8 cellular contexts compared by ENCODE assay signal in the genomic region with DNA sequence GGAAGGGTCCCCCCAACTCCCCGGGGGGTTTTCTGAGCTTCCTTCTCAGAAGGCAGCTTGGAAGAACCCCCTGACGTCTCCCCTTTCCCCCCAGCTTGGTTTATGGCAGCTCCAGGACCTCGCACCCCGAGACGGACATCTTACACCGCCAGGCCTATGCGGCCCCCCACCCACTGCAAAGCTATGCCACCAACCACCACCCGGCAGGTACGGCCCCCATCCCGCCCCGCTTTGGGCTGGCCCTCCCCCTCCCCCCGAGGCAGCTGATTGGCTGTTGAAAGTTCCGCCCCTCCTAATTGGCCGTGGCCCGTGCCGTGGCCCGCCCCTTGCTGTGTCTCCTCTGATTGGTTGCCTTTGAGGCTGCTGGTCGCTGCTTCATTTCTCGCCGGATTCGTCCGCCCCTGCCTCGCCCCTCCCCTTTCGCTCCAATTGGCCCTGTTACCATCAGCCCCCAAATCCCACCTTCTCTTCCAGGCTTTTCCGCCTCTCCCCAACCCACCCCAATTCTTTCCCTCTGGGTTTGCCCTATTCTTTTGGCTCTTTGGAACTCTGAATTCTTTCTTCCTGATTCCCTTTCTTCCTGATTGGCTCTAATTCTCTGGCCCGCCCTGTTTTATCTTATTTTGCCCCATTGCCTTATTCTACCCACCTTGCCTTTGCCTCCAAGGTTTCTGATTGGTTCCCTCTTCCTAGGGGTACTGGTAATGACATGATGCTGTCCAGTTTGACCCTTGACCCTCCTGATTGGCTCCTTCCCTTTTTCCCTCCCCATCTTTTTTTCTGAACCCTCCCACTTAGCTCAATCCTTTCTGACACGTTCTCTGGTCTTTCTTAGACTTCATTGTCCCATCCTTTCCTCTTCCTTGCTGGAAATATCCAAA. TPM values are rescaled to one million over a fixed set of nuclear protein-coding genes. Genes with fewer than 3 reads are reported as not detected.
DNase-seq lines count a peak whose midpoint lies in the region; ATAC-seq and TF ChIP-seq lines count a peak whose summit lies in the region.

No MANE protein-coding gene starts in this region.

- TF ChIP-seq CTCF in fibroblast of lung (conservative IDR thresholded peaks at IDR 0.05 in 1 of 2, IDR thresholded peaks at IDR 0.05 in 1 of 2; ENCODE audit: low read depth in 1 of 2, low read length in 2 of 2) = no peak

- peaks cover 27% of the 10 kb centered on the region for H3K36me3 Mint-ChIP-seq in activated T-helper 17 cell treated with anti-CD3 and anti-CD28 coated beads, Interleukin-2, amount 50 U/mL, for 72 hours (ENCODE audit: low read depth)
- peaks cover 0 to 18% (median 8%) of the 10 kb centered on the region in 5 donors for H3K36me3 Mint-ChIP-seq in naive thymus-derived CD4-positive, alpha-beta T cell

- DNase-seq in AG08396 (ENCODE audit: low spot score) (peak; percentile 100), RKO (ENCODE audit: low spot score) (peak; percentile 92), fibroblast of lung (ENCODE audit: low read depth in 2 of 2) (peak; percentile 88 to 89)
- peak; percentile 76 to 93 (median 90) for DNase-seq in naive thymus-derived CD4-positive, alpha-beta T cell
- peak; percentile 82 to 94 for DNase-seq in stimulated activated CD8-positive, alpha-beta memory T cell treated with anti-CD3 and anti-CD28 coated beads, Interleukin-7, amount 100 ng/mL, for 48 hours (ENCODE audit: extremely low read depth in 1 of 2, low read depth in 1 of 2)

- H3K4me1 Mint-ChIP-seq in activated T-helper 17 cell treated with anti-CD3 and anti-CD28 coated beads, Interleukin-2, amount 50 U/mL, for 72 hours = peaks cover 31% of the 10 kb centered on the region
- peaks cover 25 to 37% (median 31%) of the 10 kb centered on the region in 7 donors for H3K4me1 Mint-ChIP-seq in naive thymus-derived CD4-positive, alpha-beta T cell

- POLR2A ChIA-PET in naive thymus-derived CD4-positive, alpha-beta T cell (lab: Charles Lee) = interaction anchor here (0.5 to 2.5 kb wide), 12 partner anchors 13 to 257 kb away, joined by 3 to 19 read pairs (median 4); partner anchors contain the start of genes ALDH16A1, BCL2L12, IRF3 and NOSIP

- H3K9ac ChIP-seq in HUES48 (ENCODE audit: low read depth, low read length) (no peak overlapping the region), fibroblast of lung (ENCODE audit: insufficient read depth, low read length) (peak overlapping the region; percentile 30)

- H3K27ac ChIP-seq in HUES48 (ENCODE audit: low read depth, low read length) (peak overlapping the region; percentile 99), fibroblast of lung (ENCODE audit: insufficient read depth, low read length) (no peak overlapping the region)
- H3K27ac ChIP-seq in naive thymus-derived CD4-positive, alpha-beta T cell (ENCODE audit: low read depth, low read length) = peak overlapping the region; percentile 86

- intact Hi-C loops in naive thymus-derived CD4-positive, alpha-beta T cell (cut with micrococcal nuclease) = loop anchor here (5.0 kb wide), 5 partner anchors 224 to 1266 kb away; partner anchors contain the start of genes MED25 (in 2 of the 2), AKT1S1 (in 1 of the 2), C19orf73 (in 1 of the 2) and EMP3 (in 1 of the 2)

- H3K27me3 ChIP-seq in HUES48 (ENCODE audit: control insufficient read depth, insufficient read depth, low read length) (no peaks in the 10 kb centered on the region), fibroblast of lung (ENCODE audit: control insufficient read depth, insufficient read depth, low read length) (no peaks in the 10 kb centered on the region)
- H3K27me3 ChIP-seq in naive thymus-derived CD4-positive, alpha-beta T cell (ENCODE audit: control insufficient read depth in 2 of 2, insufficient read depth in 2 of 2, low read length in 2 of 2) = no peaks in the 10 kb centered on the region

- no peak overlapping the region for H2AFZ ChIP-seq in fibroblast of lung (ENCODE audit: low read length)

- CTCF ChIA-PET in naive thymus-derived CD4-positive, alpha-beta T cell (lab: Charles Lee) = interaction anchor here (0.6 to 1.1 kb wide), 4 partner anchors 34 to 84 kb away, joined by 3 to 4 read pairs (median 3); partner anchors contain the start of gene PRMT1

- peaks cover 6% of the 10 kb centered on the region for H3K4me1 ChIP-seq in HUES48 (ENCODE audit: control insufficient read depth, insufficient read depth, low read length)
- H3K4me1 ChIP-seq in fibroblast of lung (ENCODE audit: control insufficient read depth, extremely low read depth, insufficient read depth, low read length) = peaks cover 6% of the 10 kb centered on the region
- peaks cover 15 to 18% of the 10 kb centered on the region in 2 donors for H3K4me1 ChIP-seq in naive thymus-derived CD4-positive, alpha-beta T cell (ENCODE audit: control insufficient read depth in 2 of 2, insufficient read depth in 2 of 2, low read length in 2 of 2)

- H3K79me2 ChIP-seq in fibroblast of lung (ENCODE audit: control insufficient read depth, insufficient read depth, low read length) = peaks cover 25% of the 10 kb centered on the region

- H3K27me3 Mint-ChIP-seq in activated T-helper 17 cell treated with anti-CD3 and anti-CD28 coated beads, Interleukin-2, amount 50 U/mL, for 72 hours = no peaks in the 10 kb centered on the region
- H3K27me3 Mint-ChIP-seq in naive thymus-derived CD4-positive, alpha-beta T cell = peaks cover 0 to 5% (median 0%) of the 10 kb centered on the region in 5 donors

- H3K36me3 ChIP-seq in HUES48 (ENCODE audit: control insufficient read depth, insufficient read depth, low read length) = peaks cover 42% of the 10 kb centered on the region
- H3K36me3 ChIP-seq in fibroblast of lung (ENCODE audit: control insufficient read depth, insufficient read depth, low read length) = peaks cover 22% of the 10 kb centered on the region
- peaks cover 3 to 53% (median 8%) of the 10 kb centered on the region in 3 experiments for H3K36me3 ChIP-seq in naive thymus-derived CD4-positive, alpha-beta T cell (ENCODE audit: control insufficient read depth in 2 of 3, insufficient read depth in 3 of 3, low read length in 3 of 3)

- H3K4me3 Mint-ChIP-seq in activated T-helper 17 cell treated with anti-CD3 and anti-CD28 coated beads, Interleukin-2, amount 50 U/mL, for 72 hours = peak overlapping the region; percentile 94
- H3K4me3 Mint-ChIP-seq in naive thymus-derived CD4-positive, alpha-beta T cell = peak overlapping the region; percentile 85 to 95 (median 92)

- H3K4me2 ChIP-seq in fibroblast of lung (ENCODE audit: extremely low read depth, insufficient read depth, low read length) = peak overlapping the region; percentile 82

- no peaks in the 10 kb centered on the region for H3K9me3 Mint-ChIP-seq in activated T-helper 17 cell treated with anti-CD3 and anti-CD28 coated beads, Interleukin-2, amount 50 U/mL, for 72 hours
- no peaks in the 10 kb centered on the region for H3K9me3 Mint-ChIP-seq in naive thymus-derived CD4-positive, alpha-beta T cell

- H3K9me3 ChIP-seq in HUES48 (ENCODE audit: control insufficient read depth, insufficient read depth, low read length) (no peaks in the 10 kb centered on the region), fibroblast of lung (ENCODE audit: control insufficient read depth, insufficient read depth, low read depth, low read length) (no peaks in the 10 kb centered on the region)
- no peaks in the 10 kb centered on the region for H3K9me3 ChIP-seq in naive thymus-derived CD4-positive, alpha-beta T cell (ENCODE audit: control insufficient read depth in 2 of 3, low read length in 3 of 3)

- H3K4me3 ChIP-seq in HUES48 (ENCODE audit: low read depth, low read length) = peak overlapping the region; percentile 75
- H3K4me3 ChIP-seq in fibroblast of lung (replicated peaks in 1 of 4; ENCODE audit: control extremely low read depth in 1 of 4, insufficient read depth in 1 of 4, low read depth in 3 of 4, low read length in 4 of 4) = peak overlapping the region; percentile 41 to 90 (median 84)
- peak overlapping the region; percentile 85 for H3K4me3 ChIP-seq in naive thymus-derived CD4-positive, alpha-beta T cell (ENCODE audit: low read length)

- ATAC-seq in GM19043 (IDR thresholded peaks at IDR 0.05; ENCODE audit: low read depth, unreplicated experiment) = peak; percentile 43
- ATAC-seq in activated T-helper 17 cell treated with anti-CD3 and anti-CD28 coated beads, Interleukin-2, amount 50 U/mL, for 72 hours (replicated peaks) = peak; percentile 75
- ATAC-seq in naive thymus-derived CD4-positive, alpha-beta T cell = peak; percentile 69

- H3K27ac Mint-ChIP-seq in activated T-helper 17 cell treated with anti-CD3 and anti-CD28 coated beads, Interleukin-2, amount 50 U/mL, for 72 hours = peak overlapping the region; percentile 75
- peak overlapping the region; percentile 82 to 95 (median 93) for H3K27ac Mint-ChIP-seq in naive thymus-derived CD4-positive, alpha-beta T cell

- no peaks in the 10 kb centered on the region for H4K20me1 ChIP-seq in fibroblast of lung (ENCODE audit: control insufficient read depth, extremely low read depth, insufficient read depth, low read length)

RNA-seq across cellular contexts. Expression of gene PRR12, which starts 2.5 kb away (rescaled TPM):
- total RNA-seq in activated T-helper 17 cell treated with anti-CD3 and anti-CD28 coated beads, Interleukin-2, amount 50 U/mL, for 72 hours = 10 to 100 TPM; 27.2 to 27.8 TPM
- total RNA-seq in fibroblast of lung = 1.0 and 2.1 TPM in 2 replicates
- 0.40 and 0.69 TPM in 2 replicates for polyA plus RNA-seq in fibroblast of lung
- polyA plus RNA-seq in fibroblast of lung (2012) = 8.4 and 10.5 TPM in 2 replicates
- polyA minus RNA-seq in fibroblast of lung (ENCODE audit: low replicate concordance) = 4.0 and 4.7 TPM in 2 replicates
- total RNA-seq in naive thymus-derived CD4-positive, alpha-beta T cell = 10 to 100 TPM; 45.6 to 69.4 (median 60.0) TPM
- polyA plus RNA-seq in naive thymus-derived CD4-positive, alpha-beta T cell = under 1 TPM; 0.25 to 0.74 TPM

RNA-seq across cellular contexts. Expression of gene PRRG2, which starts 12.4 kb away (rescaled TPM):
- 10 to 100 TPM in 1 of 2 donors, 1 to 10 TPM in 1; 3.8 to 12.3 TPM for total RNA-seq in activated T-helper 17 cell treated with anti-CD3 and anti-CD28 coated beads, Interleukin-2, amount 50 U/mL, for 72 hours
- total RNA-seq in fibroblast of lung = 0.17 and 0.51 TPM in 2 replicates
- 0.11 TPM in 1 of 2 replicates, not detected in the other for polyA plus RNA-seq in fibroblast of lung
- 0.15 and 0.17 TPM in 2 replicates for polyA plus RNA-seq in fibroblast of lung (2012)
- not detected in 2 replicates for polyA minus RNA-seq in fibroblast of lung (ENCODE audit: low replicate concordance)
- 1 to 10 TPM in 2 of 5 experiments, under 1 TPM in 3; 0.44 to 2.9 (median 0.58) TPM for total RNA-seq in naive thymus-derived CD4-positive, alpha-beta T cell
- polyA plus RNA-seq in naive thymus-derived CD4-positive, alpha-beta T cell = under 1 TPM in 1 of 2 donors, not detected in 1; 0.30 TPM

RNA-seq across cellular contexts. Expression of gene NOSIP, which starts 13.1 kb away (rescaled TPM):
- 100 to 1,000 TPM; 101 to 103 TPM for total RNA-seq in activated T-helper 17 cell treated with anti-CD3 and anti-CD28 coated beads, Interleukin-2, amount 50 U/mL, for 72 hours
- total RNA-seq in fibroblast of lung = 67.9 and 72.9 TPM in 2 replicates
- polyA plus RNA-seq in fibroblast of lung = 41.2 and 53.5 TPM in 2 replicates
- 70.0 and 91.6 TPM in 2 replicates for polyA plus RNA-seq in fibroblast of lung (2012)
- polyA minus RNA-seq in fibroblast of lung (ENCODE audit: low replicate concordance) = 93.1 and 185 TPM in 2 replicates
- total RNA-seq in naive thymus-derived CD4-positive, alpha-beta T cell = 100 to 1,000 TPM; 222 to 267 (median 228) TPM
- polyA plus RNA-seq in naive thymus-derived CD4-positive, alpha-beta T cell = 1,000 to 10,000 TPM in 1 of 2 donors, 100 to 1,000 TPM in 1; 933 to 1,232 TPM

RNA-seq across cellular contexts. Expression of gene RRAS, which starts 46.5 kb away (rescaled TPM):
- total RNA-seq in activated T-helper 17 cell treated with anti-CD3 and anti-CD28 coated beads, Interleukin-2, amount 50 U/mL, for 72 hours = 10 to 100 TPM in 1 of 2 donors, 1 to 10 TPM in 1; 7.6 to 14.3 TPM
- 34.2 and 60.1 TPM in 2 replicates for total RNA-seq in fibroblast of lung
- polyA plus RNA-seq in fibroblast of lung = 92.6 and 129 TPM in 2 replicates
- polyA plus RNA-seq in fibroblast of lung (2012) = 144 and 191 TPM in 2 replicates
- 131 and 196 TPM in 2 replicates for polyA minus RNA-seq in fibroblast of lung (ENCODE audit: low replicate concordance)
- 10 to 100 TPM; 11.0 to 18.6 (median 13.8) TPM for total RNA-seq in naive thymus-derived CD4-positive, alpha-beta T cell
- polyA plus RNA-seq in naive thymus-derived CD4-positive, alpha-beta T cell = 10 to 100 TPM; 31.8 to 37.0 TPM

RNA-seq across cellular contexts. Expression of gene SCAF1, which starts 48.5 kb away (rescaled TPM):
- total RNA-seq in activated T-helper 17 cell treated with anti-CD3 and anti-CD28 coated beads, Interleukin-2, amount 50 U/mL, for 72 hours = 10 to 100 TPM; 53.8 to 60.5 TPM
- total RNA-seq in fibroblast of lung = 7.4 and 11.9 TPM in 2 replicates
- polyA plus RNA-seq in fibroblast of lung = 8.7 and 15.5 TPM in 2 replicates
- 34.3 and 46.2 TPM in 2 replicates for polyA plus RNA-seq in fibroblast of lung (2012)
- 16.0 and 30.5 TPM in 2 replicates for polyA minus RNA-seq in fibroblast of lung (ENCODE audit: low replicate concordance)
- total RNA-seq in naive thymus-derived CD4-positive, alpha-beta T cell = 10 to 100 TPM; 35.0 to 74.9 (median 48.8) TPM
- 1 to 10 TPM; 1.4 to 3.7 TPM for polyA plus RNA-seq in naive thymus-derived CD4-positive, alpha-beta T cell
